In genomic region chr6:30640481-30640880, GRCh38 we compare ENCODE assay signal across 25 cellular contexts. TPM values are rescaled to one million over a fixed set of nuclear protein-coding genes. Genes with fewer than 3 reads are reported as not detected.
A peak's percentile ranks its signal among the peaks of the same experiment; 100 is the strongest.
DNase-seq lines count a peak whose midpoint lies in the region; ATAC-seq and TF ChIP-seq lines count a peak whose summit lies in the region.
"Had no signal": no experiment of that assay in that cellular context is flagged by ENCODE, and none has a peak within 500 bp of the region (broad histone marks: within the 10 kb centered on the region; RNA-seq: fewer than 3 reads in every experiment).

No MANE protein-coding gene starts in this region.

- no peak overlapping the region for H2BK12ac ChIP-seq in H9 (ENCODE audit: insufficient read length, low read depth, low read length)

- no peak overlapping the region for H2BK15ac ChIP-seq in H9 (ENCODE audit: low read depth, low read length)

- TF ChIP-seq CTCF in H9 (conservative IDR thresholded peaks at IDR 0.05) (no peak), GM10248 (IDR thresholded peaks at IDR 0.05; ENCODE audit: control extremely low read depth, extremely low read depth, low read depth, missing control alignments) (no peak)

- H3K23me2 ChIP-seq in H9 (ENCODE audit: insufficient read length, low read depth, low read length, poor library complexity, severe bottlenecking): no peaks in the 10 kb centered on the region

- no peak overlapping the region for H3K23ac ChIP-seq in H9 (ENCODE audit: insufficient read length, low read depth, low read length)

- no peaks in the 10 kb centered on the region for H4K20me1 ChIP-seq in H9 (ENCODE audit: control insufficient read depth, insufficient read depth, insufficient read length)

- H3K4me1 Mint-ChIP-seq in activated CD4-positive, alpha-beta T cell treated with anti-CD3 and anti-CD28 coated beads, Interleukin-2, amount 10 ng/mL, durations not matched to agents 7 days and 5 days: peaks cover 26% of the 10 kb centered on the region
- peaks cover 21% of the 10 kb centered on the region for H3K4me1 Mint-ChIP-seq in activated naive CD8-positive, alpha-beta T cell treated with anti-CD3 and anti-CD28 coated beads for 36 hours
- no peaks in the 10 kb centered on the region; a peak in 1 of 4 replicates for H3K4me1 Mint-ChIP-seq in H9

- no peaks in the 10 kb centered on the region for H3K27me3 ChIP-seq in H9 (ENCODE audit: insufficient read depth, low read length)
- H3K27me3 ChIP-seq: dorsolateral prefrontal cortex, esophagus muscularis mucosa had no signal

- H3K36me3 Mint-ChIP-seq in activated CD4-positive, alpha-beta T cell treated with anti-CD3 and anti-CD28 coated beads, Interleukin-2, amount 10 ng/mL, durations not matched to agents 7 days and 5 days (ENCODE audit: low read depth): peaks cover 7% of the 10 kb centered on the region
- H3K36me3 Mint-ChIP-seq in activated naive CD8-positive, alpha-beta T cell treated with anti-CD3 and anti-CD28 coated beads for 36 hours: peaks cover 8% of the 10 kb centered on the region
- H3K36me3 Mint-ChIP-seq in H9 (ENCODE audit: insufficient read depth in 1 of 3, low read depth in 3 of 3): peaks cover 16 to 71% (median 57%) of the 10 kb centered on the region in 3 experiments; a peak in 6 of 7 replicates

- POLR2A ChIA-PET in activated CD4-positive, alpha-beta T cell treated with anti-CD3 and anti-CD28 coated beads, Interleukin-2, amount 10 ng/mL, durations not matched to agents 7 days and 5 days (lab: Charles Lee): no interaction called here
- POLR2A ChIA-PET in GM10248 (lab: Yijun Ruan, JAX): interaction anchor here (0.5 kb wide), 1 partner anchor 12 kb away, joined by 3 read pairs; no protein-coding TSS in a partner anchor

- H3K4me1 ChIP-seq in H9 (ENCODE audit: insufficient read depth, low read length): no peaks in the 10 kb centered on the region

- H3K79me1 ChIP-seq in H9 (ENCODE audit: insufficient read depth, low read depth, low read length, poor library complexity, severe bottlenecking): no peaks in the 10 kb centered on the region

- CTCF ChIA-PET in activated CD4-positive, alpha-beta T cell treated with anti-CD3 and anti-CD28 coated beads, Interleukin-2, amount 10 ng/mL, durations not matched to agents 7 days and 5 days (lab: Charles Lee): interaction anchor here (0.8 to 2.1 kb wide), 7 partner anchors 10 to 158 kb away, joined by 3 to 8 read pairs (median 4); partner anchors contain the start of gene ATAT1
- CTCF ChIA-PET in GM10248 (lab: Yijun Ruan, JAX): interaction anchor here (0.9 to 1.4 kb wide), 4 partner anchors 20 to 69 kb away, joined by 3 to 5 read pairs (median 3); no protein-coding TSS in a partner anchor

- no peak overlapping the region for H3K9ac ChIP-seq in H9 (ENCODE audit: extremely low read depth, insufficient read length, low read length)

- H4K8ac ChIP-seq in H9 (replicated peaks; ENCODE audit: insufficient read length, low read depth, low read length): no peak overlapping the region

- H3K18ac ChIP-seq in H9 (ENCODE audit: insufficient read length, low read depth, low read length): no peak overlapping the region

- no peak overlapping the region for H3K27ac ChIP-seq in H9 (ENCODE audit: insufficient read length, low read depth, low read length)
- H3K27ac ChIP-seq: dorsolateral prefrontal cortex, esophagus muscularis mucosa had no signal

- no peak overlapping the region for H2BK5ac ChIP-seq in H9 (ENCODE audit: insufficient read length, low read length)

- WGBS in H9 (ENCODE audit: extremely low coverage, insufficient read length, low lambda C conversion rate): no CpG with 5 or more reads among the region's 10 CpGs

- H2AK5ac ChIP-seq in H9 (ENCODE audit: insufficient read length, low read length): no peak overlapping the region

- H3K4me2 ChIP-seq in H9 (ENCODE audit: insufficient read depth, insufficient read length, low read length): no peak overlapping the region

- H3K79me2 ChIP-seq in H9 (ENCODE audit: insufficient read depth, low read length): no peaks in the 10 kb centered on the region

- H3K14ac ChIP-seq in H9 (ENCODE audit: insufficient read depth, low read length): no peak overlapping the region

- H3K27ac Mint-ChIP-seq in activated CD4-positive, alpha-beta T cell treated with anti-CD3 and anti-CD28 coated beads, Interleukin-2, amount 10 ng/mL, durations not matched to agents 7 days and 5 days: peak overlapping the region; percentile 81
- H3K27ac Mint-ChIP-seq in activated naive CD8-positive, alpha-beta T cell treated with anti-CD3 and anti-CD28 coated beads for 36 hours: peak overlapping the region; percentile 21
- H3K27ac Mint-ChIP-seq in H9: no peak overlapping the region
- H3K27ac Mint-ChIP-seq: mesothelial cell of epicardium had no signal

- no peak overlapping the region for H3T11ph ChIP-seq in H9 (ENCODE audit: low read length)

- no peak overlapping the region for H4K91ac ChIP-seq in H9 (ENCODE audit: insufficient read length, low read depth, low read length)

- H2BK120ac ChIP-seq in H9 (ENCODE audit: low read depth, low read length, poor library complexity, severe bottlenecking): no peak overlapping the region

- peak; percentile 20 for DNase-seq in activated CD4-positive, alpha-beta T cell treated with anti-CD3 and anti-CD28 coated beads, Interleukin-2, amount 10 ng/mL, durations not matched to agents 7 days and 5 days
- no peak for DNase-seq in activated CD4-positive, alpha-beta T cell treated with anti-CD3 and anti-CD28 coated beads for 4 hours
- DNase-seq in NCI-H69 (lab: John Stamatoyannopoulos, UW): peak; percentile 27
- DNase-seq in activated naive CD8-positive, alpha-beta T cell treated with anti-CD3 and anti-CD28 coated beads for 36 hours: no peak
- DNase-seq in stimulated activated naive CD8-positive, alpha-beta T cell treated with anti-CD3 and anti-CD28 coated beads, Interleukin-15, Interleukin-2, amounts not matched to agents 100 U/mL and 50 U/mL, for 24 hours: no peak
- DNase-seq in stimulated activated CD4-positive, alpha-beta T cell treated with anti-CD3 and anti-CD28 coated beads, Interleukin-4, amount 100 ng/mL, for 24 hours: no peak
- DNase-seq in H9: no peak
- no peak for DNase-seq in GM10248 (ENCODE audit: extremely low spot score)
- DNase-seq: ACHN; activated effector memory CD4-positive, alpha-beta T cell treated with anti-CD3 and anti-CD28 coated beads, Interleukin-2, amount 50 U/mL, for 16 hours; anterior cingulate cortex; caudate nucleus; DMS53; dorsolateral prefrontal cortex; HCEC 1CT; IMR-90; NCI-H2081; NCI-H524; Right ventricle myocardium superior; small intestine; stimulated activated CD4-positive, alpha-beta T cell treated with anti-CD3 and anti-CD28 coated beads, Interleukin-4, amount 100 ng/mL, for 4 hours had no signal

- no peaks in the 10 kb centered on the region for H3K27me3 Mint-ChIP-seq in activated CD4-positive, alpha-beta T cell treated with anti-CD3 and anti-CD28 coated beads, Interleukin-2, amount 10 ng/mL, durations not matched to agents 7 days and 5 days
- H3K27me3 Mint-ChIP-seq in activated naive CD8-positive, alpha-beta T cell treated with anti-CD3 and anti-CD28 coated beads for 36 hours: no peaks in the 10 kb centered on the region
- H3K27me3 Mint-ChIP-seq in H9 (ENCODE audit: low read depth): no peaks in the 10 kb centered on the region

- no peaks in the 10 kb centered on the region for H3K9me3 ChIP-seq in H9 (ENCODE audit: control insufficient read depth, low read depth, low read length)
- H3K9me3 ChIP-seq: esophagus muscularis mucosa had no signal

- H3K4ac ChIP-seq in H9 (ENCODE audit: low read depth, low read length): no peak overlapping the region

- H3K4me3 Mint-ChIP-seq in activated CD4-positive, alpha-beta T cell treated with anti-CD3 and anti-CD28 coated beads, Interleukin-2, amount 10 ng/mL, durations not matched to agents 7 days and 5 days: no peak overlapping the region
- no peak overlapping the region for H3K4me3 Mint-ChIP-seq in activated naive CD8-positive, alpha-beta T cell treated with anti-CD3 and anti-CD28 coated beads for 36 hours
- H3K4me3 Mint-ChIP-seq in H9: no peak overlapping the region
- H3K4me3 Mint-ChIP-seq: CD14-positive monocyte, mesothelial cell of epicardium, neural crest cell had no signal

- ATAC-seq in stimulated activated naive CD8-positive, alpha-beta T cell treated with anti-CD3 and anti-CD28 coated beads, Interleukin-15, Interleukin-2, amounts not matched to agents 100 U/mL and 50 U/mL, for 24 hours: peak; percentile 58

- H4K5ac ChIP-seq in H9 (ENCODE audit: insufficient read length, low read depth, low read length): no peak overlapping the region

- H3K9me3 Mint-ChIP-seq in activated CD4-positive, alpha-beta T cell treated with anti-CD3 and anti-CD28 coated beads, Interleukin-2, amount 10 ng/mL, durations not matched to agents 7 days and 5 days: no peaks in the 10 kb centered on the region
- H3K9me3 Mint-ChIP-seq in activated naive CD8-positive, alpha-beta T cell treated with anti-CD3 and anti-CD28 coated beads for 36 hours: no peaks in the 10 kb centered on the region
- no peaks in the 10 kb centered on the region for H3K9me3 Mint-ChIP-seq in H9
- H3K9me3 Mint-ChIP-seq: CD14-positive monocyte, mesothelial cell of epicardium, neural crest cell had no signal

- no peak overlapping the region for H3K56ac ChIP-seq in H9 (ENCODE audit: insufficient read length, low read depth, low read length)

- no peak overlapping the region for H2BK20ac ChIP-seq in H9 (ENCODE audit: low read depth, low read length, poor library complexity, severe bottlenecking)

- H2AFZ ChIP-seq in H9 (ENCODE audit: low read length): no peak overlapping the region

RNA-seq across cellular contexts. Expression of gene C6orf136, which starts 6.5 kb away (rescaled TPM):
- 10 to 100 TPM; 23.2 to 23.9 TPM for total RNA-seq in activated CD4-positive, alpha-beta T cell treated with anti-CD3 and anti-CD28 coated beads, Interleukin-2, amount 10 ng/mL, durations not matched to agents 7 days and 5 days
- total RNA-seq in activated naive CD8-positive, alpha-beta T cell treated with anti-CD3 and anti-CD28 coated beads for 36 hours: 10 to 100 TPM; 35.8 to 37.1 TPM
- 22.2 and 23.9 TPM in 2 replicates for total RNA-seq in H9 (2021)

RNA-seq across cellular contexts. Expression of gene ATAT1, which starts 13.8 kb away (rescaled TPM):
- 1 to 10 TPM; 8.3 to 9.7 TPM for total RNA-seq in activated CD4-positive, alpha-beta T cell treated with anti-CD3 and anti-CD28 coated beads, Interleukin-2, amount 10 ng/mL, durations not matched to agents 7 days and 5 days
- 1 to 10 TPM; 8.5 to 8.6 TPM for total RNA-seq in activated naive CD8-positive, alpha-beta T cell treated with anti-CD3 and anti-CD28 coated beads for 36 hours
- 19.6 and 20.1 TPM in 2 replicates for total RNA-seq in H9 (2021)

RNA-seq across cellular contexts. Expression of gene MRPS18B, which starts 22.8 kb away (rescaled TPM):
- total RNA-seq in activated CD4-positive, alpha-beta T cell treated with anti-CD3 and anti-CD28 coated beads, Interleukin-2, amount 10 ng/mL, durations not matched to agents 7 days and 5 days: 10 to 100 TPM; 41.4 to 44.4 TPM
- total RNA-seq in activated naive CD8-positive, alpha-beta T cell treated with anti-CD3 and anti-CD28 coated beads for 36 hours: 100 to 1,000 TPM; 113 to 116 TPM
- 49.7 and 54.0 TPM in 2 replicates for total RNA-seq in H9 (2021)

RNA-seq across cellular contexts. Expression of gene PPP1R10, which starts 23.4 kb away (rescaled TPM):
- 100 to 1,000 TPM in 1 of 2 experiments, 10 to 100 TPM in 1; 99.1 to 117 TPM for total RNA-seq in activated CD4-positive, alpha-beta T cell treated with anti-CD3 and anti-CD28 coated beads, Interleukin-2, amount 10 ng/mL, durations not matched to agents 7 days and 5 days
- 10 to 100 TPM; 80.5 to 84.6 TPM for total RNA-seq in activated naive CD8-positive, alpha-beta T cell treated with anti-CD3 and anti-CD28 coated beads for 36 hours
- 123 and 126 TPM in 2 replicates for total RNA-seq in H9 (2021)

RNA-seq across cellular contexts. Expression of gene DHX16, which starts 32.3 kb away (rescaled TPM):
- 10 to 100 TPM; 40.4 to 40.7 TPM for total RNA-seq in activated CD4-positive, alpha-beta T cell treated with anti-CD3 and anti-CD28 coated beads, Interleukin-2, amount 10 ng/mL, durations not matched to agents 7 days and 5 days
- 10 to 100 TPM; 40.4 to 42.1 TPM for total RNA-seq in activated naive CD8-positive, alpha-beta T cell treated with anti-CD3 and anti-CD28 coated beads for 36 hours
- total RNA-seq in H9 (2021): 34.5 and 34.8 TPM in 2 replicates

Comparison
In these comparisons a context has a peak if more than half of its experiments do, and no peak if none do; other contexts are left out.
1. DNase-seq: peak in activated CD4-positive, alpha-beta T cell treated with anti-CD3 and anti-CD28 coated beads, Interleukin-2, amount 10 ng/mL, durations not matched to agents 7 days and 5 days (single experiment) and NCI-H69 (single experiment); none in activated CD4-positive, alpha-beta T cell treated with anti-CD3 and anti-CD28 coated beads for 4 hours (0 of 2), activated naive CD8-positive, alpha-beta T cell treated with anti-CD3 and anti-CD28 coated beads for 36 hours (single experiment), stimulated activated naive CD8-positive, alpha-beta T cell treated with anti-CD3 and anti-CD28 coated beads, Interleukin-15, Interleukin-2, amounts not matched to agents 100 U/mL and 50 U/mL, for 24 hours (single experiment), stimulated activated CD4-positive, alpha-beta T cell treated with anti-CD3 and anti-CD28 coated beads, Interleukin-4, amount 100 ng/mL, for 24 hours (single experiment), H9 (single experiment) and GM10248 (single experiment).
2. H3K27ac Mint-ChIP-seq: peak in activated CD4-positive, alpha-beta T cell treated with anti-CD3 and anti-CD28 coated beads, Interleukin-2, amount 10 ng/mL, durations not matched to agents 7 days and 5 days (single experiment) and activated naive CD8-positive, alpha-beta T cell treated with anti-CD3 and anti-CD28 coated beads for 36 hours (single experiment); none in H9 (0 of 3).